ENCODE assay signal across 29 cellular contexts in genomic region chr6:150100745-150101144, GRCh38. TPM values are rescaled to one million over a fixed set of nuclear protein-coding genes. Genes with fewer than 3 reads are reported as not detected.
"Had no signal": no experiment of that assay in that cellular context is flagged by ENCODE, and none has a peak within 500 bp of the region (broad histone marks: within the 10 kb centered on the region; RNA-seq: fewer than 3 reads in every experiment).

No MANE protein-coding gene starts in this region.

- H2AFZ ChIP-seq: neural progenitor cell had no signal

- H3K4me1 ChIP-seq: left lung, lower lobe of right lung, neural progenitor cell, pancreas, prostate gland, sigmoid colon, spleen, tibial nerve, uterus had no signal

- FAIRE-seq: kidney, pancreas, small intestine had no signal

- H3K27me3 ChIP-seq: left lung, neural progenitor cell, pancreas, tibial nerve, uterus had no signal

- H3K27ac ChIP-seq: left lung, lower lobe of right lung, neural progenitor cell, pancreas, prostate gland, sigmoid colon, spleen, tibial nerve, uterus had no signal

- H3K4me3 ChIP-seq: left lung, lower lobe of right lung, neural progenitor cell, pancreas, prostate gland, sigmoid colon, spleen, tibial nerve, uterus had no signal

- H3K4me2 ChIP-seq: neural progenitor cell had no signal

- H3K9ac ChIP-seq: neural progenitor cell had no signal

- DNase-seq: hippocampal formation; kidney; left colon; left lung; lower lobe of right lung; mammary epithelial cell; mesenchymal stem cell; naive B cell; natural killer cell; nephron progenitor cell; pancreas; posterior cingulate gyrus; retina; right cardiac atrium; sigmoid colon; small intestine; spleen; stimulated activated CD4-positive, alpha-beta T cell treated with anti-CD3 and anti-CD28 coated beads, Interleukin-1b, Interleukin-23, amount 100 ng/mL, for 48 hours; stimulated activated CD4-positive, alpha-beta T cell treated with anti-CD3 and anti-CD28 coated beads, Interleukin-2, amount 100 ng/mL, for 48 hours; stimulated activated CD4-positive, alpha-beta T cell treated with anti-CD3 and anti-CD28 coated beads, Interleukin-4, amount 100 ng/mL, for 4 hours; stimulated activated CD8-positive, alpha-beta memory T cell treated with anti-CD3 and anti-CD28 coated beads, Interleukin-4, amount 100 ng/mL, for 48 hours; stimulated activated naive CD4-positive, alpha-beta T cell treated with Interleukin-2 at 50 U/mL for 16 hours; stimulated activated naive CD8-positive, alpha-beta T cell treated with anti-CD3 and anti-CD28 coated beads, Interleukin-15, amount 100 ng/mL, for 72 hours; substantia nigra; uterus had no signal

- H3K9me3 ChIP-seq: left lung, lower lobe of right lung, pancreas, prostate gland, sigmoid colon, spleen, uterus had no signal

- H3K36me3 ChIP-seq: left lung, lower lobe of right lung, neural progenitor cell, pancreas, prostate gland, sigmoid colon, spleen, tibial nerve, uterus had no signal

RNA-seq across cellular contexts. Expression of gene PPP1R14C, which starts 42.1 kb away (rescaled TPM):
- total RNA-seq: natural killer cell had no signal
- polyA plus RNA-seq: liver had no signal
